In genomic region chrX:148500428-148501120, GRCh38 we compare ENCODE assay signal across 8 cellular contexts. TPM values are rescaled to one million over a fixed set of nuclear protein-coding genes. Genes with fewer than 3 reads are reported as not detected.
DNase-seq lines count a peak whose midpoint lies in the region; ATAC-seq and TF ChIP-seq lines count a peak whose summit lies in the region.

TSS of gene AFF2 (plus strand) at chrX:148500617. CDS start at chrX:148501098, 481 bp downstream.

- ATAC-seq in HG02610 (IDR thresholded peaks at IDR 0.05; ENCODE audit: unreplicated experiment): peak; percentile 43

- H3K9me2 ChIP-seq in OCI-LY7 (ENCODE audit: insufficient read depth, low read length): no peaks in the 10 kb centered on the region

- peak within 1 kb of the TSS; percentile 92 for H3K4me2 ChIP-seq in OCI-LY7 (ENCODE audit: low read length)

- H3K27me3 ChIP-seq in right atrium auricular region (peaks cover 3 to 8% of the 10 kb centered on the region in 2 donors), sigmoid colon (peaks cover 12 to 43% (median 12%) of the 10 kb centered on the region in 3 donors)

- POLR2A ChIA-PET in OCI-LY7 (lab: Charles Lee): interaction anchor here (0.6 to 8.2 kb wide), 10 partner anchors 9 to 120 kb away, joined by 3 to 98 read pairs (median 4); no protein-coding TSS in a partner anchor

- H3K27ac ChIP-seq in OCI-LY7 (ENCODE audit: low read depth, low read length, poor library complexity, severe bottlenecking) (peak within 1 kb of the TSS; percentile 91), right atrium auricular region (no peak within 1 kb of the TSS), sigmoid colon (no peak within 1 kb of the TSS)

- CTCF ChIA-PET in OCI-LY7 (lab: Charles Lee; ENCODE audit: unreplicated experiment): interaction anchor here (0.6 kb wide), 1 partner anchor 128 kb away, joined by 6 read pairs; no protein-coding TSS in a partner anchor

- 1% methylated on average over 97 to 98 of the region's 98 CpGs for WGBS in sigmoid colon, 2 donors

- TF ChIP-seq EP300 in sigmoid colon (IDR thresholded peaks at IDR 0.05): no peak

- H3K79me2 ChIP-seq in OCI-LY7 (ENCODE audit: insufficient read depth, low read depth, low read length): peaks cover 54% of the 10 kb centered on the region

- peaks cover 56% of the 10 kb centered on the region for H3K4me1 ChIP-seq in OCI-LY7 (ENCODE audit: insufficient read depth, low read length, poor library complexity, severe bottlenecking)
- peaks cover 0 to 6% of the 10 kb centered on the region in 2 donors for H3K4me1 ChIP-seq in right atrium auricular region
- H3K4me1 ChIP-seq in sigmoid colon: peaks cover 0 to 10% (median 7%) of the 10 kb centered on the region in 4 donors

- H3K9me3 ChIP-seq in OCI-LY7 (ENCODE audit: low read length): no peaks in the 10 kb centered on the region
- H3K9me3 ChIP-seq in right atrium auricular region: no peaks in the 10 kb centered on the region
- no peaks in the 10 kb centered on the region for H3K9me3 ChIP-seq in sigmoid colon

- H3K4me3 ChIP-seq in OCI-LY7 (ENCODE audit: low read depth, low read length, poor library complexity, severe bottlenecking) (peak within 1 kb of the TSS; percentile 89), right atrium auricular region (peak within 1 kb of the TSS; percentile 32 to 50), sigmoid colon (peak within 1 kb of the TSS in 3 of 4 donors; percentile 35 to 49 (median 47))

- H4K20me1 ChIP-seq in OCI-LY7 (ENCODE audit: insufficient read depth, low read length): no peaks in the 10 kb centered on the region

- peak within 1 kb of the TSS; percentile 66 for H2AFZ ChIP-seq in OCI-LY7 (ENCODE audit: low read length)

- no TSS peak for BruUV-seq in OCI-LY7 (replicated peaks; lab: Mats Ljungman, UMichigan)

- intact Hi-C loops in OCI-LY7 (cut with micrococcal nuclease; ENCODE audit: unreplicated experiment) (loop anchor here (1.0 to 5.0 kb wide), 4 partner anchors 41 to 368 kb away; no protein-coding TSS in a partner anchor), sigmoid colon (cut with DNase I) (no loop called here)

- peaks cover 25% of the 10 kb centered on the region for H3K36me3 ChIP-seq in OCI-LY7 (ENCODE audit: insufficient read depth, low read length)
- H3K36me3 ChIP-seq in right atrium auricular region: no peaks in the 10 kb centered on the region
- no peaks in the 10 kb centered on the region for H3K36me3 ChIP-seq in sigmoid colon

- peak; percentile 70 for DNase-seq in D341Med (ENCODE audit: low spot score)
- peak; percentile 86 for DNase-seq in OCI-LY7 (ENCODE audit: low spot score)
- DNase-seq in activated naive CD4-positive, alpha-beta T cell treated with anti-CD3 and anti-CD28 coated beads, Interleukin-2, amount 50 U/mL, for 16 hours: peak; percentile 69
- DNase-seq in right atrium auricular region (ENCODE audit: low spot score): no peak
- DNase-seq in sigmoid colon: no peak
- no peak for DNase-seq in superior temporal gyrus (ENCODE audit: extremely low spot score)
- DNase-seq in NCI-H226: no peak

- no peak for TF ChIP-seq CTCF in OCI-LY7 (conservative IDR thresholded peaks at IDR 0.05; ENCODE audit: low read length)
- no peak for TF ChIP-seq CTCF in right atrium auricular region (IDR thresholded peaks at IDR 0.05)
- TF ChIP-seq CTCF in sigmoid colon (IDR thresholded peaks at IDR 0.05): no peak

- TF ChIP-seq POLR2A in sigmoid colon (IDR thresholded peaks at IDR 0.05): no peak

RNA-seq across cellular contexts. Expression of gene AFF2, which starts in this region (rescaled TPM):
- total RNA-seq in OCI-LY7 (2014; rRNA removed; shearing (Covaris generic)): 74.1 and 102 TPM in 2 replicates
- 106 and 127 TPM in 2 replicates for total RNA-seq in OCI-LY7 (2022)
- 1 to 10 TPM in 1 of 2 donors, under 1 TPM in 1; 0.89 to 3.2 TPM for total RNA-seq in right atrium auricular region
- 1 to 10 TPM in 3 of 4 donors, under 1 TPM in 1; 0.27 to 1.7 (median 1.1) TPM for total RNA-seq in sigmoid colon
- polyA plus RNA-seq in sigmoid colon: under 1 TPM in 1 of 3 donors, not detected in 2; 0.48 TPM

Comparison
In these comparisons a context has a peak if more than half of its experiments do, and no peak if none do; other contexts are left out.
1. RNA of gene AFF2 (total RNA-seq): 74.1 to 127 TPM in OCI-LY7; 0.89 to 3.2 TPM in right atrium auricular region and 0.27 to 1.7 TPM in sigmoid colon; every median in the first group is over 10 times any median in the second.
2. DNase-seq: peak in D341Med (single experiment), OCI-LY7 (single experiment) and activated naive CD4-positive, alpha-beta T cell treated with anti-CD3 and anti-CD28 coated beads, Interleukin-2, amount 50 U/mL, for 16 hours (single experiment); none in right atrium auricular region (single experiment), sigmoid colon (single experiment), superior temporal gyrus (single experiment) and NCI-H226 (single experiment).
3. Peak in every context shown above with its lines, with median percentiles within 50 percentile points of each other: H3K4me3 ChIP-seq.